Comparison of ENCODE assay signal across 12 cellular contexts in the genomic region with DNA sequence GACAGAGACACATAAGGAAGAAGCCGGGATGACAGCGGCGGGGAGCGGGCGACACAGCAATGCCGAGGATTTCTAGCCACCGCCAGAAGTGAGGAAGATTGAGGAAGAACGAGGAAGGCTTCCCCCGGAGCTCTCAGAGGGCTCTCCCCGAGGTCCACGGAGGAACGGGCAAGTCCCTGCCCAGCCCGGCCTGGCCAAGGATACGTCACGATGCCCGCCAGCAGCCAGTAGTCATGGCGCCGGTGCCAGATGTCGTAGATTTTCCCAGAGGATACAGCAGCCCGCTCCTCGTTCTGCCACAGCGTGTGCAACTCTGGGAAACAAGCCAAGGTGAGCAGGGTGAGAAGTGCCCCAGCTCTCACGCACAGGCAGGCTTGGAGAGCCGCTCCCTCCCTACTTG.
DNase-seq lines count a peak whose midpoint lies in the region; TF ChIP-seq lines count a peak whose summit lies in the region.
"Had no signal": no experiment of that assay in that cellular context is flagged by ENCODE, and none has a peak within 500 bp of the region (broad histone marks: within the 10 kb centered on the region; RNA-seq: fewer than 3 reads in every experiment).

No MANE protein-coding gene starts in this region.

- no peak overlapping the region for H3K27ac ChIP-seq in thyroid gland

- intact Hi-C loops in thyroid gland (cut with DNase I), result no loop called here

- H3K9me3 ChIP-seq in thyroid gland, result no peaks in the 10 kb centered on the region

- 71 to 78% methylated on average over 22 of the region's 24 CpGs for WGBS in thyroid gland, 2 donors

- H3K36me3 ChIP-seq in thyroid gland, result no peaks in the 10 kb centered on the region

- H3K27me3 ChIP-seq in thyroid gland, result no peaks in the 10 kb centered on the region

- DNase-seq in NCI-H2081 (lab: John Stamatoyannopoulos, UW) (peak; percentile 10 to 53), NCI-H2081 treated with DMSO at 0.1 percent for 48 hours (lab: John Stamatoyannopoulos, UW) (no peak), NCI-H128 (lab: John Stamatoyannopoulos, UW; ENCODE audit: unreplicated experiment) (peak; percentile 61), NCI-H524 treated with DMSO at 0.1 percent for 48 hours (lab: John Stamatoyannopoulos, UW) (peak; percentile 83), myocyte (ENCODE audit: low read depth) (peak; percentile 12), middle frontal gyrus (ENCODE audit: extremely low spot score, low spot score) (no peak), activated gamma-delta T cell treated with Interleukin-2 at 50 U/mL for 16 hours (no peak), thyroid gland (no peak)
- DNase-seq: 8988T; activated CD4-positive, alpha-beta memory T cell treated with anti-CD3 and anti-CD28 coated beads for 36 hours; IMR-90; NCI-H2227 treated with DMSO at 0.1 percent for 48 hours had no signal

- TF ChIP-seq CTCF in thyroid gland (IDR thresholded peaks at IDR 0.05), result no peak

- H3K4me1 ChIP-seq in thyroid gland, result no peaks in the 10 kb centered on the region

- H3K4me3 ChIP-seq in thyroid gland (replicated peaks in 1 of 3), result no peak overlapping the region

- TF ChIP-seq POLR2A in thyroid gland (IDR thresholded peaks at IDR 0.05), result no peak

Comparison
In these comparisons a context has a peak if more than half of its experiments do, and no peak if none do; other contexts are left out.
1. DNase-seq: peak in NCI-H2081 (2 of 2), NCI-H128 (single experiment), NCI-H524 treated with DMSO at 0.1 percent for 48 hours (single experiment) and myocyte (single experiment); none in NCI-H2081 treated with DMSO at 0.1 percent for 48 hours (single experiment), middle frontal gyrus (single experiment), activated gamma-delta T cell treated with Interleukin-2 at 50 U/mL for 16 hours (single experiment) and thyroid gland (0 of 2).